Comparison of ENCODE assay signal across 28 cellular contexts in genomic region chr7:55163733-55164132, GRCh38.
"Had no signal": no experiment of that assay in that cellular context is flagged by ENCODE, and none has a peak within 500 bp of the region (broad histone marks: within the 10 kb centered on the region; RNA-seq: fewer than 3 reads in every experiment).

No MANE protein-coding gene starts in this region.

- H3K9ac ChIP-seq: neural progenitor cell had no signal

- H3K4me3 ChIP-seq: neural progenitor cell, pancreas, prostate gland, right atrium auricular region, right lobe of liver, sigmoid colon, suprapubic skin, testis, tibial nerve, upper lobe of left lung, vagina had no signal

- H2AFZ ChIP-seq: neural progenitor cell had no signal

- DNase-seq: naive thymus-derived CD4-positive, alpha-beta T cell; natural killer cell; nucleus accumbens; pancreas; retina; right lobe of liver; sigmoid colon; small intestine; stimulated activated CD4-positive, alpha-beta T cell treated with anti-CD3 and anti-CD28 coated beads, Interleukin-12 subunit alpha, Interleukin-12 subunit beta, amount 100 ng/mL, for 4 hours; stimulated activated CD4-positive, alpha-beta T cell treated with anti-CD3 and anti-CD28 coated beads, Interleukin-1b, Interleukin-23, amount 100 ng/mL, for 48 hours; stimulated activated CD4-positive, alpha-beta T cell treated with anti-CD3 and anti-CD28 coated beads, Interleukin-4, amount 100 ng/mL, for 1 hour; stimulated activated CD4-positive, alpha-beta T cell treated with anti-CD3 and anti-CD28 coated beads, Interleukin-4, amount 100 ng/mL, for 4 hours; stimulated activated CD8-positive, alpha-beta memory T cell treated with anti-CD3 and anti-CD28 coated beads, Interleukin-4, amount 100 ng/mL, for 48 hours; stimulated activated naive CD4-positive, alpha-beta T cell; stimulated activated naive CD8-positive, alpha-beta T cell treated with anti-CD3 and anti-CD28 coated beads, Interleukin-15, amount 100 ng/mL, for 72 hours; stimulated activated naive CD8-positive, alpha-beta T cell treated with anti-CD3 and anti-CD28 coated beads, Interleukin-15, Interleukin-2, amounts not matched to agents 100 U/mL and 50 U/mL, for 24 hours; substantia nigra; testis; trophoblast cell had no signal

- H3K27ac ChIP-seq: neural progenitor cell, neutrophil, pancreas, right atrium auricular region, right lobe of liver, sigmoid colon, suprapubic skin, testis, tibial nerve, upper lobe of left lung, vagina had no signal

- H3K4me1 ChIP-seq: pancreas, prostate gland, right atrium auricular region, right lobe of liver, sigmoid colon, suprapubic skin, testis, tibial nerve, vagina had no signal

- H3K9me3 ChIP-seq: neutrophil, pancreas, prostate gland, right atrium auricular region, right lobe of liver, sigmoid colon, suprapubic skin, testis, tibial nerve, upper lobe of left lung, vagina had no signal

- H3K4me2 ChIP-seq: neural progenitor cell had no signal

- H3K36me3 ChIP-seq: neural progenitor cell, neutrophil, prostate gland had no signal

- ATAC-seq: naive thymus-derived CD4-positive, alpha-beta T cell; natural killer cell; pancreas; stimulated activated memory B cell treated with anti-CD40 and anti-IgM and Interleukin-4, amounts not matched to agents 10 μg/mL and 1 μg/mL and 100 μg/mL, for 72 hours; stimulated activated naive CD8-positive, alpha-beta T cell treated with anti-CD3 and anti-CD28 coated beads, Interleukin-15, amount 100 ng/mL, for 72 hours; stimulated activated naive CD8-positive, alpha-beta T cell treated with anti-CD3 and anti-CD28 coated beads, Interleukin-15, Interleukin-2, amounts not matched to agents 100 U/mL and 50 U/mL, for 24 hours had no signal

- H3K27me3 ChIP-seq: neural progenitor cell, neutrophil, pancreas, right atrium auricular region, right lobe of liver, sigmoid colon, suprapubic skin, testis, tibial nerve, upper lobe of left lung, vagina had no signal
